ENCODE assay signal across 22 cellular contexts in the genomic region with DNA sequence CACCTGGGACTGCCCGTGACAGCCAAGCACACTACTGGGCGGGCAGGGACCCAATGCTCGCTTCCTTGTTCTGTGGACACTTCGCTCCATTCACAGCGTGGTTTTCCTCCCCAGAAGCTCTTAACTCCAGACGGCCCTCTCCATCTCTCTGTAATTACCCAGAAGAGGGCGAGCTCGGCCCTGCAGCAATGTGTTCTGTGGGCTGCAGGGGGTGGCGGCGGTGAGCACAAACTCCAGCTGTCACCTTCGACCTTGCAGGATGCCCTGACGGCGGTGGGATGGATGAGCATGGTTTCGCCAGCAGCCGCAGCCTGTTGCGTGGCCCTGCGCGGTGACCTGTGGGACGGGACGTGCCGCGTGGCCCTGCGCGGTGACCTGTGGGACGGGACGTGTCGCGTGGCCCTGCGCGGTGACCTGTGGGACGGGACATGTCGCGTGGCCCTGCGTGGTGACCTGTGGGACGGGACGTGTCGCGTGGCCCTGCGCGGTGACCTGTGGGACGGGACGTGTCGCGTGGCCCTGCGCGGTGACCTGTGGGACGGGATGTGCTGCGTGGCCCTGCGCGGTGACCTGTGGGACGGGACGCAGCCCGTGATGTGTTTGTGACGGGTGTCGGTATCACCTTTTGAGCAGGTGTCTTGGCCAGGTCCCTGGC.
"Had no signal": no experiment of that assay in that cellular context is flagged by ENCODE, and none has a peak within 500 bp of the region (broad histone marks: within the 10 kb centered on the region; RNA-seq: fewer than 3 reads in every experiment).

No MANE protein-coding gene starts in this region.

- FAIRE-seq: RCC 7860 had no signal

- H3K27me3 ChIP-seq: MG63, SJSA1 had no signal

- H3K36me3 ChIP-seq: MG63 had no signal

- H3K4me3 ChIP-seq: MG63, SJSA1, SK-N-MC had no signal

- DNase-seq: IMR-90, Karpas-422, KG1, MG63, NCI-H1092, NCI-H1105 treated with DMSO at 0.1 percent for 48 hours, NCI-H1417 treated with DMSO at 0.1 percent for 48 hours, NCI-H146, NCI-H187, NCI-H2029, NCI-H2081 treated with DMSO at 0.1 percent for 48 hours, NCI-H226, NCI-H446 treated with DMSO at 0.1 percent for 48 hours, NCI-H510A treated with DMSO at 0.1 percent for 48 hours, NCI-H526, NCI-H82, Right ventricle myocardium superior, RPMI8226, SIG-M5 had no signal

- H3K27ac ChIP-seq: SJSA1, SK-N-MC had no signal

- H3K9me3 ChIP-seq: MG63 had no signal
